Comparison of ENCODE assay signal across 8 cellular contexts in the genomic region with DNA sequence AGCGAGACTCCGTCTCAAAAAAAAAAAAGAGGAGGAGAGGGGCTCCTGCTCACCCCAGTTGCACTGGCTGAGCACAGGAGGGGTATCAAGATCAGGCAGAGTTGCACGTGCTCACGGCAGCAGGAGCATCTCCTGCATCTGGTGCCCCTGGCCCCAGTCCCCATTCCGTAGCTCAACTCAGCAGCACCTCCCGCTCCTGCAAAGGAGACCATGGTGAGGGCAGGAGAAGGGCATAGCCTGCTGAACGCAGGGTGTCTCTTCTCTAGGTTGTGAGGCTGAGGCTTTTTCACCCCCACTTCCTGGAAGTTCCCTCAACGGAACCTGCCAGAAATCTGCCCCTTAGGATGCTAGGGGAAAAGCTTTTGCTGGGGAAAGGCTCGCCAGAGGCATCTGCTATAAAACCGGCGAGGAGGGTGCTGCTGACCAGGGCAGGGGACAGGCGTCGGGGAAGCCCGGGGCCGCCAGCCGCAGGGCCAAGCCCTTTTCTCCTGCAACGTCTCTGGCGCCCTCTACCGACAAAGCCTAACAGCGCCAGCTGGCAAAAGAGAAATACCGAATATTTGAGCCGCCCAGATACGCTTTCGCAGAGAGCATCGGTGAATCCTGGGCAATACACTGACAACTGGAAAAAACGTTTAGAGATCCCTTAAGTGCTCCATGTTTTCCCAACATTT. TPM values are rescaled to one million over a fixed set of nuclear protein-coding genes. Genes with fewer than 3 reads are reported as not detected.
DNase-seq lines count a peak whose midpoint lies in the region; ATAC-seq and TF ChIP-seq lines count a peak whose summit lies in the region.

No MANE protein-coding gene starts in this region.

- peak overlapping the region; percentile 89 for H3K27ac Mint-ChIP-seq in activated CD4-positive, alpha-beta T cell treated with anti-CD3 and anti-CD28 coated beads, Interleukin-2, amount 10 ng/mL, durations not matched to agents 24 days and 14 days

- peaks cover 4% of the 10 kb centered on the region for H3K4me1 Mint-ChIP-seq in activated CD4-positive, alpha-beta T cell treated with anti-CD3 and anti-CD28 coated beads, Interleukin-2, amount 10 ng/mL, durations not matched to agents 24 days and 14 days

- DNase-seq in GM10266 (ENCODE audit: extremely low spot score) (peak; percentile 84), NCI-H510A (lab: John Stamatoyannopoulos, UW) (peak; percentile 57), coronary artery (ENCODE audit: low spot score) (peak; percentile 88), left kidney (ENCODE audit: low read depth, low spot score) (peak; percentile 95)
- peak; percentile 97 for DNase-seq in activated CD4-positive, alpha-beta T cell treated with anti-CD3 and anti-CD28 coated beads, Interleukin-2, amount 10 ng/mL, durations not matched to agents 24 days and 14 days
- peak; percentile 78 to 96 (median 87) for DNase-seq in stimulated activated CD4-positive, alpha-beta T cell treated with anti-CD3 and anti-CD28 coated beads, Interleukin-1b, Interleukin-23, amount 100 ng/mL, for 24 hours (ENCODE audit: low read depth in 4 of 4, low spot score in 1 of 4)

- no peaks in the 10 kb centered on the region for H3K27me3 Mint-ChIP-seq in activated CD4-positive, alpha-beta T cell treated with anti-CD3 and anti-CD28 coated beads, Interleukin-2, amount 10 ng/mL, durations not matched to agents 24 days and 14 days

- H3K36me3 Mint-ChIP-seq in activated CD4-positive, alpha-beta T cell treated with anti-CD3 and anti-CD28 coated beads, Interleukin-2, amount 10 ng/mL, durations not matched to agents 24 days and 14 days (ENCODE audit: low read depth): no peaks in the 10 kb centered on the region

- TF ChIP-seq CTCF in GM10266 (IDR thresholded peaks at IDR 0.05; ENCODE audit: control insufficient read depth, insufficient read depth, low read depth, missing control alignments): peak; percentile 99
- peak; percentile 94 for TF ChIP-seq CTCF in coronary artery (IDR thresholded peaks at IDR 0.05)

- ATAC-seq in HG03095 (IDR thresholded peaks at IDR 0.05; ENCODE audit: unreplicated experiment): peak; percentile 53
- ATAC-seq in HG03565 (IDR thresholded peaks at IDR 0.05; ENCODE audit: unreplicated experiment): no peak

- peak overlapping the region; percentile 80 for H3K4me3 Mint-ChIP-seq in activated CD4-positive, alpha-beta T cell treated with anti-CD3 and anti-CD28 coated beads, Interleukin-2, amount 10 ng/mL, durations not matched to agents 24 days and 14 days

- H3K9me3 Mint-ChIP-seq in activated CD4-positive, alpha-beta T cell treated with anti-CD3 and anti-CD28 coated beads, Interleukin-2, amount 10 ng/mL, durations not matched to agents 24 days and 14 days: no peaks in the 10 kb centered on the region

- H3K4me3 ChIP-seq in coronary artery: peak overlapping the region; percentile 94

- intact Hi-C loops in activated CD4-positive, alpha-beta T cell treated with anti-CD3 and anti-CD28 coated beads, Interleukin-2, amount 10 ng/mL, durations not matched to agents 24 days and 14 days (cut with micrococcal nuclease): loop anchor here (1.0 to 10.0 kb wide), 6 partner anchors 15 to 279 kb away; partner anchors contain the start of genes DENND6B, LMF2, MAPK11 and NCAPH2

- H3K27ac ChIP-seq in coronary artery: peak overlapping the region in 1 of 2 donors; percentile 87

RNA-seq across cellular contexts. Expression of gene PPP6R2, which starts 1.0 kb away (rescaled TPM):
- 44.0 and 44.1 TPM in 2 replicates for total RNA-seq in activated CD4-positive, alpha-beta T cell treated with anti-CD3 and anti-CD28 coated beads, Interleukin-2, amount 10 ng/mL, durations not matched to agents 24 days and 14 days

RNA-seq across cellular contexts. Expression of gene DENND6B, which starts 15.3 kb away (rescaled TPM):
- total RNA-seq in activated CD4-positive, alpha-beta T cell treated with anti-CD3 and anti-CD28 coated beads, Interleukin-2, amount 10 ng/mL, durations not matched to agents 24 days and 14 days: 1.4 and 2.2 TPM in 2 replicates

RNA-seq across cellular contexts. Expression of gene PLXNB2, which starts 34.7 kb away (rescaled TPM):
- 9.0 and 9.5 TPM in 2 replicates for total RNA-seq in activated CD4-positive, alpha-beta T cell treated with anti-CD3 and anti-CD28 coated beads, Interleukin-2, amount 10 ng/mL, durations not matched to agents 24 days and 14 days
